ENCODE assay signal across 8 cellular contexts in genomic region chr17:4498461-4499397, GRCh38. TPM values are rescaled to one million over a fixed set of nuclear protein-coding genes. Genes with fewer than 3 reads are reported as not detected.
DNase-seq lines count a peak whose midpoint lies in the region; ATAC-seq and TF ChIP-seq lines count a peak whose summit lies in the region.

Gene SPNS2 (plus strand): TSS chr17:4498881. CDS start chr17:4499048, 167 bp downstream.

- no peak within 1 kb of the TSS for H3K27ac Mint-ChIP-seq in activated T-cell treated with anti-CD3 and anti-CD28 coated beads, Interleukin-2, amount 50 U/mL, for 24 hours

- H3K9me3 Mint-ChIP-seq in activated T-cell treated with anti-CD3 and anti-CD28 coated beads, Interleukin-2, amount 50 U/mL, for 24 hours = no peaks in the 10 kb centered on the region

- H3K36me3 ChIP-seq in esophagus (ENCODE audit: control insufficient read depth in 2 of 2, insufficient read depth in 2 of 2, low read length in 1 of 2) (peaks cover 0 to 3% of the 10 kb centered on the region in 2 donors), mucosa of descending colon (ENCODE audit: low read depth) (no peaks in the 10 kb centered on the region)

- peak within 1 kb of the TSS; percentile 49 to 72 for H3K27ac ChIP-seq in esophagus (ENCODE audit: low read depth in 2 of 2, low read length in 1 of 2)

- peak within 1 kb of the TSS; percentile 41 to 61 for H3K4me3 ChIP-seq in esophagus (ENCODE audit: low read depth in 1 of 2, low read length in 2 of 2)
- no peak within 1 kb of the TSS for H3K4me3 ChIP-seq in mucosa of descending colon

- in situ Hi-C loops in Caki2 (cut with HindIII; ENCODE audit: low pct_unique_long_range_greater_than_20kb, low sequenced_read_pairs) = no loop called here

- ATAC-seq in HG02571 (IDR thresholded peaks at IDR 0.05; ENCODE audit: unreplicated experiment) (peak; percentile 67), mucosa of descending colon (peak; percentile 88)

- H3K9me3 ChIP-seq in esophagus (ENCODE audit: control insufficient read depth in 2 of 2, insufficient read depth in 1 of 2, low read depth in 1 of 2, low read length in 1 of 2) (no peaks in the 10 kb centered on the region), mucosa of descending colon (no peaks in the 10 kb centered on the region)

- H3K4me1 ChIP-seq in esophagus (ENCODE audit: control insufficient read depth in 2 of 2, insufficient read depth in 2 of 2, low read length in 1 of 2) (peaks cover 3 to 5% of the 10 kb centered on the region in 2 donors), mucosa of descending colon (ENCODE audit: low read depth) (peaks cover 11% of the 10 kb centered on the region)

- peak; percentile 44 for DNase-seq in Caki2 (ENCODE audit: low read depth)
- peak; percentile 79 for DNase-seq in NCI-H69 (lab: John Stamatoyannopoulos, UW)
- DNase-seq in activated T-cell treated with anti-CD3 and anti-CD28 coated beads, Interleukin-2, amount 50 U/mL, for 24 hours = peak; percentile 83
- DNase-seq in mucosa of descending colon = peak; percentile 70 to 81 (median 78)
- peak; percentile 48 to 58 for DNase-seq in stimulated activated CD8-positive, alpha-beta memory T cell treated with anti-CD3 and anti-CD28 coated beads, Interleukin-2, amount 100 ng/mL, for 48 hours (ENCODE audit: low read depth in 2 of 2)
- no peak for DNase-seq in NCI-H187 treated with DMSO at 0.1 percent for 48 hours (lab: John Stamatoyannopoulos, UW)

- 1% methylated on average over 35 to 117 of the region's 117 CpGs for WGBS in esophagus, 2 donors

- TF ChIP-seq CTCF in mucosa of descending colon (IDR thresholded peaks at IDR 0.05) = no peak

- H3K36me3 Mint-ChIP-seq in activated T-cell treated with anti-CD3 and anti-CD28 coated beads, Interleukin-2, amount 50 U/mL, for 24 hours (ENCODE audit: low read depth) = no peaks in the 10 kb centered on the region

- H3K27me3 Mint-ChIP-seq in activated T-cell treated with anti-CD3 and anti-CD28 coated beads, Interleukin-2, amount 50 U/mL, for 24 hours = peaks cover 39% of the 10 kb centered on the region

- H3K4me1 Mint-ChIP-seq in activated T-cell treated with anti-CD3 and anti-CD28 coated beads, Interleukin-2, amount 50 U/mL, for 24 hours (ENCODE audit: low read depth) = peaks cover 21% of the 10 kb centered on the region

- peak within 1 kb of the TSS; percentile 71 for H3K4me3 Mint-ChIP-seq in activated T-cell treated with anti-CD3 and anti-CD28 coated beads, Interleukin-2, amount 50 U/mL, for 24 hours

- intact Hi-C loops in mucosa of descending colon (cut with DNase I, micrococcal nuclease) = no loop called here

- H3K27me3 ChIP-seq in esophagus (ENCODE audit: control insufficient read depth in 1 of 2, insufficient read depth in 2 of 2, low read length in 2 of 2) = no peaks in the 10 kb centered on the region

RNA-seq across cellular contexts. Expression of gene SPNS2, which starts in this region (rescaled TPM):
- 0.71 and 2.3 TPM in 2 replicates for total RNA-seq in Caki2 (2014; rRNA removed; shearing (Covaris generic); ENCODE audit: low replicate concordance)
- polyA plus RNA-seq in esophagus = 100 to 1,000 TPM in 1 of 2 donors, 10 to 100 TPM in 1; 95.3 to 238 TPM
- total RNA-seq in mucosa of descending colon = 10 to 100 TPM in 2 of 3 donors, 1 to 10 TPM in 1; 9.2 to 24.5 (median 11.0) TPM
